9 cellular contexts compared by ENCODE assay signal in the genomic region with DNA sequence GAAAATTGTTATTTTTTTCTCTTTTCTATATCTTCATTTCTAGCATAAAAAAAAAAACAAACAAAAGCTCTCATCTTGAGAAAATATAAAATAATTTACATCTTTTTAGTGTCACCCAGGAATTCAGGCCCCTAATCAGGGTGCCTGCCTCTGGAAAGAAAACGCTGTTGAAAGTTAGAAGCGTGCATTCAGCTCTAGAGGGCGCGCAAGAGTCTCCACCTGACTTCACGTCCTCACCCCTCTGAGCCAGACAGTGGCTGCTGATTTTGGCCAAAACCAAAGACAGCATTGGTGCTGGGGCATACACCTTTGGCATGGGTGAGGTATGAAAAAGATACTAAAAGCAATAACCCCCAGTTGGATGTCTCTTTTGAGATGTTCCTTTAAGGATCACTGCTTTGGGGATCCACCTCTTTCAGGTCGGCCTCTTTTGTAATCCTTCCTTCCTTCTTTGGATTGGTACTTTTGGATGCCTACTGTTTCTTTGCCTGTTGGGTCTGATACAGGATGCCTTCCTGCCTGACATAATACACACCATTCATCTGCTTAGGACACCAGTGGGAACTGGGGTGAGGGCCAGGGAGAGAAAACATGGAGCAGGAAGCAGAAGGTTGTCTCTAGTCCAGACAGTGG.
A peak's percentile ranks its signal among the peaks of the same experiment; 100 is the strongest.
DNase-seq lines count a peak whose midpoint lies in the region; ATAC-seq and TF ChIP-seq lines count a peak whose summit lies in the region.
"Had no signal": no experiment of that assay in that cellular context is flagged by ENCODE, and none has a peak within 500 bp of the region (broad histone marks: within the 10 kb centered on the region; RNA-seq: fewer than 3 reads in every experiment).

No MANE protein-coding gene starts in this region.

- CTCF ChIA-PET in MCF 10A (lab: Yijun Ruan, JAX): interaction anchor here (0.6 to 1.7 kb wide), 4 partner anchors 24 to 173 kb away, joined by 3 to 4 read pairs (median 4); no protein-coding TSS in a partner anchor

- H3K9me3 ChIP-seq in breast epithelium (no peaks in the 10 kb centered on the region), liver (ENCODE audit: control insufficient read depth in 4 of 4, low read length in 3 of 4) (no peaks in the 10 kb centered on the region)

- no peaks in the 10 kb centered on the region for H3K4me1 Mint-ChIP-seq in MCF 10A (ENCODE audit: insufficient read depth, unreplicated experiment)
- H3K4me1 Mint-ChIP-seq in activated T-cell treated with anti-CD3 and anti-CD28 coated beads, Interleukin-2, amount 50 U/mL, for 24 hours (ENCODE audit: low read depth): no peaks in the 10 kb centered on the region

- no peaks in the 10 kb centered on the region for H3K36me3 Mint-ChIP-seq in MCF 10A (ENCODE audit: insufficient read depth, unreplicated experiment)
- H3K36me3 Mint-ChIP-seq in activated T-cell treated with anti-CD3 and anti-CD28 coated beads, Interleukin-2, amount 50 U/mL, for 24 hours (ENCODE audit: low read depth): no peaks in the 10 kb centered on the region
- H3K36me3 Mint-ChIP-seq: natural killer cell treated with Interleukin-12 subunit alpha and Interleukin-12 subunit beta and Interleukin-15 and Interleukin-18, amount 100 ng/mL, for 72 hours had no signal

- H3K4me3 Mint-ChIP-seq in MCF 10A (ENCODE audit: unreplicated experiment): no peak overlapping the region
- H3K4me3 Mint-ChIP-seq in activated T-cell treated with anti-CD3 and anti-CD28 coated beads, Interleukin-2, amount 50 U/mL, for 24 hours: no peak overlapping the region
- H3K4me3 Mint-ChIP-seq: natural killer cell treated with Interleukin-12 subunit alpha and Interleukin-12 subunit beta and Interleukin-15 and Interleukin-18, amount 100 ng/mL, for 72 hours had no signal

- no peaks in the 10 kb centered on the region for H3K27me3 Mint-ChIP-seq in MCF 10A (ENCODE audit: insufficient read depth, unreplicated experiment)
- H3K27me3 Mint-ChIP-seq in activated T-cell treated with anti-CD3 and anti-CD28 coated beads, Interleukin-2, amount 50 U/mL, for 24 hours: no peaks in the 10 kb centered on the region
- H3K27me3 Mint-ChIP-seq: natural killer cell treated with Interleukin-12 subunit alpha and Interleukin-12 subunit beta and Interleukin-15 and Interleukin-18, amount 100 ng/mL, for 72 hours had no signal

- H3K9ac ChIP-seq in liver (ENCODE audit: low read depth in 1 of 2, low read length in 2 of 2): no peak overlapping the region

- H3K9me3 Mint-ChIP-seq in MCF 10A (ENCODE audit: unreplicated experiment): peaks cover 6% of the 10 kb centered on the region
- H3K9me3 Mint-ChIP-seq in activated T-cell treated with anti-CD3 and anti-CD28 coated beads, Interleukin-2, amount 50 U/mL, for 24 hours: no peaks in the 10 kb centered on the region
- H3K9me3 Mint-ChIP-seq: natural killer cell treated with Interleukin-12 subunit alpha and Interleukin-12 subunit beta and Interleukin-15 and Interleukin-18, amount 100 ng/mL, for 72 hours had no signal

- no TSS peak for BruUV-seq in MCF 10A (replicated peaks; lab: Mats Ljungman, UMichigan)

- H3K27ac Mint-ChIP-seq in MCF 10A (ENCODE audit: low read depth, unreplicated experiment): no peak overlapping the region
- H3K27ac Mint-ChIP-seq in activated T-cell treated with anti-CD3 and anti-CD28 coated beads, Interleukin-2, amount 50 U/mL, for 24 hours: no peak overlapping the region
- H3K27ac Mint-ChIP-seq: natural killer cell treated with Interleukin-12 subunit alpha and Interleukin-12 subunit beta and Interleukin-15 and Interleukin-18, amount 100 ng/mL, for 72 hours had no signal

- H3K27me3 ChIP-seq in breast epithelium (no peaks in the 10 kb centered on the region), liver (ENCODE audit: control insufficient read depth in 4 of 4, insufficient read depth in 4 of 4, low read length in 3 of 4) (no peaks in the 10 kb centered on the region)

- H3K4me1 ChIP-seq in breast epithelium: no peaks in the 10 kb centered on the region
- H3K4me1 ChIP-seq in liver (ENCODE audit: control insufficient read depth in 4 of 4, insufficient read depth in 4 of 4, low read length in 3 of 4): peaks cover 0 to 4% (median 0%) of the 10 kb centered on the region in 4 donors

- H3K27ac ChIP-seq in breast epithelium: no peak overlapping the region
- H3K27ac ChIP-seq in liver (ENCODE audit: low read depth in 1 of 2, low read length in 2 of 2): no peak overlapping the region

- TF ChIP-seq RAD21 in liver (IDR thresholded peaks at IDR 0.05): peak; percentile 71 to 83

- TF ChIP-seq CTCF in MCF 10A (IDR thresholded peaks at IDR 0.05; ENCODE audit: unreplicated experiment) (peak; percentile 23), breast epithelium (IDR thresholded peaks at IDR 0.05) (no peak), liver (IDR thresholded peaks at IDR 0.05; ENCODE audit: low read depth, low read length, missing input control) (peak; percentile 45)

- 25% methylated on average over 6 of the region's 6 CpGs for WGBS in liver

- H3K4me3 ChIP-seq in breast epithelium (no peak overlapping the region), liver (ENCODE audit: low read depth in 1 of 3, low read length in 3 of 3) (no peak overlapping the region)

- intact Hi-C loops in MCF 10A (cut with micrococcal nuclease): no loop called here
- intact Hi-C loops in breast epithelium (cut with DNase I; ENCODE audit: low total_unique reads): no loop called here

- ATAC-seq in GM21528 (IDR thresholded peaks at IDR 0.05; ENCODE audit: low FRiP score, unreplicated experiment) (no peak), HG02840 (IDR thresholded peaks at IDR 0.05; ENCODE audit: low FRiP score, unreplicated experiment) (no peak)

- H3K36me3 ChIP-seq in breast epithelium (no peaks in the 10 kb centered on the region), liver (ENCODE audit: control insufficient read depth in 4 of 4, insufficient read depth in 3 of 4, low read depth in 1 of 4, low read length in 3 of 4) (no peaks in the 10 kb centered on the region)

- TF ChIP-seq POLR2A in breast epithelium (IDR thresholded peaks at IDR 0.05): no peak

- POLR2A ChIA-PET in MCF 10A (lab: Yijun Ruan, JAX): interaction anchor here (0.6 kb wide), 1 partner anchor 194 kb away, joined by 3 read pairs; no protein-coding TSS in a partner anchor

- DNase-seq in MCF 10A (ENCODE audit: unreplicated experiment) (peak; percentile 51), breast epithelium (ENCODE audit: low spot score in 2 of 2) (no peak), LoVo (ENCODE audit: low spot score) (peak; percentile 28), COLO668 (lab: John Stamatoyannopoulos, UW; ENCODE audit: unreplicated experiment) (no peak)
- DNase-seq in activated T-cell treated with anti-CD3 and anti-CD28 coated beads, Interleukin-2, amount 50 U/mL, for 24 hours: peak; percentile 34

TF ChIP-seq in liver, 16 proteins besides CTCF, POLR2A, EP300 and RAD21:
- TF ChIP-seq HNF4A (conservative IDR thresholded peaks at IDR 0.05): no peak
- no peak for TF ChIP-seq NR2F2 (IDR thresholded peaks at IDR 0.05)
- TF ChIP-seq, protein P1, sequence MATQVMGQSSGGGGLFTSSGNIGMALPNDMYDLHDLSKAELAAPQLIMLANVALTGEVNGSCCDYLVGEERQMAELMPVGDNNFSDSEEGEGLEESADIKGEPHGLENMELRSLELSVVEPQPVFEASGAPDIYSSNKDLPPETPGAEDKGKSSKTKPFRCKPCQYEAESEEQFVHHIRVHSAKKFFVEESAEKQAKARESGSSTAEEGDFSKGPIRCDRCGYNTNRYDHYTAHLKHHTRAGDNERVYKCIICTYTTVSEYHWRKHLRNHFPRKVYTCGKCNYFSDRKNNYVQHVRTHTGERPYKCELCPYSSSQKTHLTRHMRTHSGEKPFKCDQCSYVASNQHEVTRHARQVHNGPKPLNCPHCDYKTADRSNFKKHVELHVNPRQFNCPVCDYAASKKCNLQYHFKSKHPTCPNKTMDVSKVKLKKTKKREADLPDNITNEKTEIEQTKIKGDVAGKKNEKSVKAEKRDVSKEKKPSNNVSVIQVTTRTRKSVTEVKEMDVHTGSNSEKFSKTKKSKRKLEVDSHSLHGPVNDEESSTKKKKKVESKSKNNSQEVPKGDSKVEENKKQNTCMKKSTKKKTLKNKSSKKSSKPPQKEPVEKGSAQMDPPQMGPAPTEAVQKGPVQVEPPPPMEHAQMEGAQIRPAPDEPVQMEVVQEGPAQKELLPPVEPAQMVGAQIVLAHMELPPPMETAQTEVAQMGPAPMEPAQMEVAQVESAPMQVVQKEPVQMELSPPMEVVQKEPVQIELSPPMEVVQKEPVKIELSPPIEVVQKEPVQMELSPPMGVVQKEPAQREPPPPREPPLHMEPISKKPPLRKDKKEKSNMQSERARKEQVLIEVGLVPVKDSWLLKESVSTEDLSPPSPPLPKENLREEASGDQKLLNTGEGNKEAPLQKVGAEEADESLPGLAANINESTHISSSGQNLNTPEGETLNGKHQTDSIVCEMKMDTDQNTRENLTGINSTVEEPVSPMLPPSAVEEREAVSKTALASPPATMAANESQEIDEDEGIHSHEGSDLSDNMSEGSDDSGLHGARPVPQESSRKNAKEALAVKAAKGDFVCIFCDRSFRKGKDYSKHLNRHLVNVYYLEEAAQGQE (IDR thresholded peaks at IDR 0.05): no peak
- no peak for TF ChIP-seq FOXA1 (IDR thresholded peaks at IDR 0.05)
- no peak for TF ChIP-seq HNF4G (IDR thresholded peaks at IDR 0.05)
- TF ChIP-seq, protein P2, sequence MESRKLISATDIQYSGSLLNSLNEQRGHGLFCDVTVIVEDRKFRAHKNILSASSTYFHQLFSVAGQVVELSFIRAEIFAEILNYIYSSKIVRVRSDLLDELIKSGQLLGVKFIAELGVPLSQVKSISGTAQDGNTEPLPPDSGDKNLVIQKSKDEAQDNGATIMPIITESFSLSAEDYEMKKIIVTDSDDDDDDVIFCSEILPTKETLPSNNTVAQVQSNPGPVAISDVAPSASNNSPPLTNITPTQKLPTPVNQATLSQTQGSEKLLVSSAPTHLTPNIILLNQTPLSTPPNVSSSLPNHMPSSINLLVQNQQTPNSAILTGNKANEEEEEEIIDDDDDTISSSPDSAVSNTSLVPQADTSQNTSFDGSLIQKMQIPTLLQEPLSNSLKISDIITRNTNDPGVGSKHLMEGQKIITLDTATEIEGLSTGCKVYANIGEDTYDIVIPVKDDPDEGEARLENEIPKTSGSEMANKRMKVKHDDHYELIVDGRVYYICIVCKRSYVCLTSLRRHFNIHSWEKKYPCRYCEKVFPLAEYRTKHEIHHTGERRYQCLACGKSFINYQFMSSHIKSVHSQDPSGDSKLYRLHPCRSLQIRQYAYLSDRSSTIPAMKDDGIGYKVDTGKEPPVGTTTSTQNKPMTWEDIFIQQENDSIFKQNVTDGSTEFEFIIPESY (IDR thresholded peaks at IDR 0.05): no peak

Comparison
In these comparisons a context has a peak if more than half of its experiments do, and no peak if none do; other contexts are left out.
1. DNase-seq: peak in MCF 10A (single experiment), LoVo (single experiment) and activated T-cell treated with anti-CD3 and anti-CD28 coated beads, Interleukin-2, amount 50 U/mL, for 24 hours (single experiment); none in breast epithelium (0 of 2) and COLO668 (single experiment).
2. CTCF ChIP-seq: peak in MCF 10A (single experiment) and liver (single experiment); none in breast epithelium (0 of 3).